ENCODE assay signal across 1 cellular context in genomic region chr21:17495680-17496079, GRCh38.
TF ChIP-seq lines count a peak whose summit lies in the region.

No MANE protein-coding gene starts in this region.

TF ChIP-seq in SK-N-SH treated with all-trans-retinoic acid at 6 μM for 48 hours, 23 proteins besides CTCF, POLR2A, EP300 and RAD21 (continued from another document):
- TF ChIP-seq CREB5 (CRISPR knock-in tag; IDR thresholded peaks at IDR 0.05; ENCODE audit: low read depth) = no peak
